Comparison of ENCODE assay signal across 14 cellular contexts in the genomic region with DNA sequence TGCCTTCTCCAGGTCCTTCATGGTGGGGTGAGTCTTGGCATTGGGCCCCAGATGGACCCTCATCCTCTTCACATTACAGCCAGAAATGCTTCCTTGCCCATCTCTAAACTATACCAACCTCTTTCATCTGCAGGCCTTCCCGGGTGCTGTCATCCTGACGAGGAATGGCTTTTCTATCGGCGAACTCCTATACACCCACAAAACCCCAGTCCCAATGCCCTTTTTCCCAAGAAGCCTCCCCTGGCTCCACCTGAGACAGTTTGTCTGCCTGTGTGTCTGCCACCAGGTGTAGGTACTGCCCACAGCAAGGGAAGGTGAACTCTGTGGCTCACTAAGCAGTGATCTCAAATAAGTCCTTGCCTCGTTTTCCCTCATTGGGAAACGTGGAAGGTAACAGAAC. TPM values are rescaled to one million over a fixed set of nuclear protein-coding genes. Genes with fewer than 3 reads are reported as not detected.
DNase-seq lines count a peak whose midpoint lies in the region; ATAC-seq and TF ChIP-seq lines count a peak whose summit lies in the region.
"Had no signal": no experiment of that assay in that cellular context is flagged by ENCODE, and none has a peak within 500 bp of the region (broad histone marks: within the 10 kb centered on the region; RNA-seq: fewer than 3 reads in every experiment).

No MANE protein-coding gene starts in this region.

- no peaks in the 10 kb centered on the region for H3K9me3 Mint-ChIP-seq in nephron progenitor cell
- no peaks in the 10 kb centered on the region for H3K9me3 Mint-ChIP-seq in activated CD8-positive, alpha-beta T cell treated with anti-CD3 and anti-CD28 coated beads for 36 hours
- H3K9me3 Mint-ChIP-seq: CD4-positive, alpha-beta T cell; H9 had no signal

- no peak for ATAC-seq in SK-N-SH treated with all-trans-retinoic acid at 6 μM for 48 hours
- no peak for ATAC-seq in activated CD8-positive, alpha-beta T cell treated with anti-CD3 and anti-CD28 coated beads for 36 hours

- H3K27me3 Mint-ChIP-seq in nephron progenitor cell (ENCODE audit: low read depth, poor library complexity), result peaks cover 3% of the 10 kb centered on the region
- H3K27me3 Mint-ChIP-seq in activated CD8-positive, alpha-beta T cell treated with anti-CD3 and anti-CD28 coated beads for 36 hours, result peaks cover 4% of the 10 kb centered on the region

- H3K36me3 ChIP-seq in Karpas-422 (ENCODE audit: insufficient read depth, low read length), result no peaks in the 10 kb centered on the region

- H3K27ac Mint-ChIP-seq in nephron progenitor cell, result peak overlapping the region; percentile 84
- no peak overlapping the region for H3K27ac Mint-ChIP-seq in activated CD8-positive, alpha-beta T cell treated with anti-CD3 and anti-CD28 coated beads for 36 hours
- H3K27ac Mint-ChIP-seq: CD4-positive, alpha-beta T cell had no signal

- POLR2A ChIA-PET in activated CD8-positive, alpha-beta T cell treated with anti-CD3 and anti-CD28 coated beads for 36 hours (lab: Charles Lee), result no interaction called here

- intact Hi-C loops in activated CD8-positive, alpha-beta T cell treated with anti-CD3 and anti-CD28 coated beads for 36 hours (cut with micrococcal nuclease), result no loop called here

- H2AFZ ChIP-seq in Karpas-422 (ENCODE audit: low read length), result no peak overlapping the region

- no peak for TF ChIP-seq CTCF in nephron progenitor cell (IDR thresholded peaks at IDR 0.05)
- no peak for TF ChIP-seq CTCF in activated CD8-positive, alpha-beta T cell treated with anti-CD3 and anti-CD28 coated beads for 36 hours (IDR thresholded peaks at IDR 0.05)

- H3K4me1 ChIP-seq in Karpas-422 (ENCODE audit: low read length), result peaks cover 25% of the 10 kb centered on the region

- no peak overlapping the region for H3K4me3 Mint-ChIP-seq in nephron progenitor cell
- H3K4me3 Mint-ChIP-seq in activated CD8-positive, alpha-beta T cell treated with anti-CD3 and anti-CD28 coated beads for 36 hours, result no peak overlapping the region
- H3K4me3 Mint-ChIP-seq: CD4-positive, alpha-beta T cell had no signal

- H3K4me1 Mint-ChIP-seq in nephron progenitor cell, result peaks cover 29% of the 10 kb centered on the region
- peaks cover 5% of the 10 kb centered on the region for H3K4me1 Mint-ChIP-seq in activated CD8-positive, alpha-beta T cell treated with anti-CD3 and anti-CD28 coated beads for 36 hours (ENCODE audit: low read depth)

- H3K4me2 ChIP-seq in Karpas-422 (ENCODE audit: low read depth, low read length, poor library complexity, severe bottlenecking), result no peak overlapping the region

- H4K20me1 ChIP-seq in Karpas-422 (ENCODE audit: insufficient read depth, low read depth, low read length), result peaks cover 7% of the 10 kb centered on the region; the same call in 1 of the 2 replicates

- H3K27me3 ChIP-seq in Karpas-422 (ENCODE audit: low read length), result no peaks in the 10 kb centered on the region

- H3K9me2 ChIP-seq in Karpas-422 (replicated peaks; ENCODE audit: insufficient read depth, low read length), result no peaks in the 10 kb centered on the region

- DNase-seq in Karpas-422, result peak; percentile 11
- no peak for DNase-seq in nephron progenitor cell
- DNase-seq in activated CD4-positive, CD25-positive, alpha-beta regulatory T cell treated with anti-CD3 and anti-CD28 coated beads, Interleukin-2, amount 50 U/mL, for 72 hours, result no peak
- no peak for DNase-seq in activated naive CD4-positive, alpha-beta T cell treated with Interleukin-2 at 50 U/mL for 16 hours
- no peak for DNase-seq in activated effector memory CD4-positive, alpha-beta T cell treated with anti-CD3 and anti-CD28 coated beads, Interleukin-2, amount 50 U/mL, for 16 hours
- DNase-seq in activated CD8-positive, alpha-beta T cell treated with anti-CD3 and anti-CD28 coated beads for 36 hours, result no peak
- DNase-seq: AML-193; Caco-2; CD4-positive, alpha-beta T cell; GDM1; H9 had no signal

- H3K27ac ChIP-seq in Karpas-422 (ENCODE audit: low read length), result no peak overlapping the region
- H3K27ac ChIP-seq: C4-2B, HL-60 had no signal

- H3K9ac ChIP-seq in Karpas-422 (ENCODE audit: low read length), result no peak overlapping the region

- peaks cover 19% of the 10 kb centered on the region; the same call in 1 of the 2 replicates for H3K79me2 ChIP-seq in Karpas-422 (ENCODE audit: low read length)

- H3K9me3 ChIP-seq in Karpas-422 (ENCODE audit: low read length), result no peaks in the 10 kb centered on the region
- H3K9me3 ChIP-seq: Caco-2 had no signal

- H3K36me3 Mint-ChIP-seq in nephron progenitor cell (ENCODE audit: low read depth), result peaks cover 50% of the 10 kb centered on the region
- H3K36me3 Mint-ChIP-seq in activated CD8-positive, alpha-beta T cell treated with anti-CD3 and anti-CD28 coated beads for 36 hours (ENCODE audit: low read depth), result peaks cover 2% of the 10 kb centered on the region

- CTCF ChIA-PET in activated CD8-positive, alpha-beta T cell treated with anti-CD3 and anti-CD28 coated beads for 36 hours (lab: Charles Lee), result no interaction called here

- H3K4me3 ChIP-seq in Karpas-422 (ENCODE audit: low read length), result no peak overlapping the region

TF ChIP-seq in SK-N-SH treated with all-trans-retinoic acid at 6 μM for 48 hours, 23 proteins besides CTCF, POLR2A, EP300 and RAD21:
- TF ChIP-seq ZFP3 (CRISPR knock-in tag; IDR thresholded peaks at IDR 0.05) (peak; percentile 100), RARB (CRISPR knock-in tag; IDR thresholded peaks at IDR 0.05) (no peak)

RNA-seq across cellular contexts. Expression of gene PTPRS, which starts 55.3 kb away (rescaled TPM):
- total RNA-seq in Karpas-422 (2014; rRNA removed; shearing (Covaris generic); ENCODE audit: low replicate concordance), result 36.6 and 98.0 TPM in 2 replicates
- 1 to 10 TPM; 2.6 to 2.8 TPM for total RNA-seq in activated CD8-positive, alpha-beta T cell treated with anti-CD3 and anti-CD28 coated beads for 36 hours
